18 cellular contexts compared by ENCODE assay signal in genomic region chr15:100095896-100096600, GRCh38.
A peak's percentile ranks its signal among the peaks of the same experiment; 100 is the strongest.
DNase-seq lines count a peak whose midpoint lies in the region; ATAC-seq and TF ChIP-seq lines count a peak whose summit lies in the region.
"Had no signal": no experiment of that assay in that cellular context is flagged by ENCODE, and none has a peak within 500 bp of the region (broad histone marks: within the 10 kb centered on the region; RNA-seq: fewer than 3 reads in every experiment).

No MANE protein-coding gene starts in this region.

- H3K9ac ChIP-seq in IMR-90 (ENCODE audit: low read depth, low read length), result no peak overlapping the region
- H3K9ac ChIP-seq: KMS-11 had no signal

- H3K4me1 ChIP-seq in IMR-90 (ENCODE audit: control insufficient read depth, insufficient read depth, low read length) (peaks cover 12% of the 10 kb centered on the region), foreskin keratinocyte (no peaks in the 10 kb centered on the region), spleen (no peaks in the 10 kb centered on the region)

- dilution Hi-C loops in IMR-90 (cut with HindIII; ENCODE audit: low sequenced_read_pairs, unreplicated experiment), result no loop called here

- H2BK5ac ChIP-seq in IMR-90 (ENCODE audit: low read depth, low read length, poor library complexity, severe bottlenecking), result no peak overlapping the region

- CTCF ChIA-PET in IMR-90 (lab: Yijun Ruan, JAX), result no interaction called here

- no peak overlapping the region for H3K4me2 ChIP-seq in IMR-90 (ENCODE audit: low read depth, low read length)
- H3K4me2 ChIP-seq: KMS-11 had no signal

- ATAC-seq in IMR-90 (ENCODE audit: low read depth) (no peak), foreskin keratinocyte (peak; percentile 73), HG03097 (IDR thresholded peaks at IDR 0.05; ENCODE audit: low FRiP score, unreplicated experiment) (no peak), HG02840 (IDR thresholded peaks at IDR 0.05; ENCODE audit: low FRiP score, unreplicated experiment) (no peak)
- ATAC-seq: SK-N-SH treated with all-trans-retinoic acid at 6 μM for 48 hours had no signal

- no peak overlapping the region for H4K5ac ChIP-seq in IMR-90 (ENCODE audit: low read depth, low read length)

- BruUV-seq in IMR-90 (replicated peaks; lab: Mats Ljungman, UMichigan), result no TSS peak

- peak overlapping the region; percentile 84; the same call in 1 of the 2 replicates for H2BK20ac ChIP-seq in IMR-90 (ENCODE audit: low read depth, low read length)

- in situ Hi-C loops in IMR-90 (cut with MboI; ENCODE audit: low sequenced_read_pairs) (no loop called here), KBM-7 (cut with MboI; ENCODE audit: low pct_unique_long_range_greater_than_20kb, low sequenced_read_pairs) (no loop called here)

- peaks cover 24% of the 10 kb centered on the region for H3K9me1 ChIP-seq in IMR-90 (ENCODE audit: insufficient read depth, low read length)

- H2BK120ac ChIP-seq in IMR-90 (ENCODE audit: low read depth, low read length), result no peak overlapping the region

- intact Hi-C loops in IMR-90 (cut with micrococcal nuclease) (no loop called here), spleen (cut with DNase I; ENCODE audit: low total_unique reads) (no loop called here)

- H3K79me1 ChIP-seq in IMR-90 (ENCODE audit: low read depth in 1 of 2, low read length in 2 of 2), result no peaks in the 10 kb centered on the region

- no peak for TF ChIP-seq RAD21 in IMR-90 (IDR thresholded peaks at IDR 0.05; ENCODE audit: low read length)

- H3K36me3 ChIP-seq in IMR-90 (ENCODE audit: control insufficient read depth, insufficient read depth, low read length) (no peaks in the 10 kb centered on the region), spleen (no peaks in the 10 kb centered on the region)

- H2BK15ac ChIP-seq in IMR-90 (ENCODE audit: low read depth, low read length), result 0 out of 3 replicates have a peak overlapping the region, but pooled peaks have one; percentile 38

- no peak overlapping the region for H3K4me3 ChIP-seq in IMR-90 (ENCODE audit: insufficient read depth, low read depth, low read length)
- H3K4me3 ChIP-seq in spleen, result no peak overlapping the region

- H3K18ac ChIP-seq in IMR-90 (ENCODE audit: low read depth, low read length), result no peak overlapping the region

- H3K9me3 ChIP-seq in IMR-90 (ENCODE audit: control insufficient read depth, insufficient read depth, low read length), result peaks cover 3% of the 10 kb centered on the region; the same call in 1 of the 2 replicates
- no peaks in the 10 kb centered on the region for H3K9me3 ChIP-seq in spleen

- no peak overlapping the region for H3K4ac ChIP-seq in IMR-90 (ENCODE audit: low read depth, low read length)

- H3K23ac ChIP-seq in IMR-90 (ENCODE audit: low read depth, low read length), result no peak overlapping the region

- no peak overlapping the region for H2AK9ac ChIP-seq in IMR-90 (replicated peaks; ENCODE audit: low read depth, low read length, poor library complexity)

- H3K27me3 ChIP-seq in IMR-90 (ENCODE audit: control insufficient read depth, insufficient read depth, low read length) (no peaks in the 10 kb centered on the region), foreskin keratinocyte (no peaks in the 10 kb centered on the region), spleen (replicated peaks in 1 of 7) (no peaks in the 10 kb centered on the region)

- no peaks in the 10 kb centered on the region for H4K20me1 ChIP-seq in IMR-90 (ENCODE audit: insufficient read depth, low read length)

- POLR2A ChIA-PET in IMR-90 (lab: Charles Lee; ENCODE audit: unreplicated experiment), result no interaction called here

- H4K91ac ChIP-seq in IMR-90 (ENCODE audit: insufficient read depth, low read depth, low read length), result peak overlapping the region; percentile 1; the same call in 1 of the 2 replicates

- DNase-seq in IMR-90, result no peak
- DNase-seq in astrocyte of the hippocampus (ENCODE audit: low read depth, low spot score), result peak; percentile 41
- peak; percentile 23 to 56 for DNase-seq in foreskin keratinocyte
- peak; percentile 52 for DNase-seq in spleen
- no peak for DNase-seq in HuH-7.5 (ENCODE audit: low spot score)
- DNase-seq in KBM-7, result no peak
- DNase-seq: AML-193, DMS79, NCI-H1092, NCI-H1436 treated with DMSO at 0.1 percent for 48 hours, NCI-H2029 treated with DMSO at 0.1 percent for 48 hours, OCI-M1, SIG-M5, T-helper 1 cell had no signal

- no peak overlapping the region for H2AFZ ChIP-seq in IMR-90 (replicated peaks; ENCODE audit: low read length, poor library complexity)

- H3K14ac ChIP-seq in IMR-90 (replicated peaks; ENCODE audit: low read depth, low read length), result no peak overlapping the region

- H3K56ac ChIP-seq in IMR-90 (ENCODE audit: extremely low read depth, insufficient read depth, low read length), result no peak overlapping the region

- H4K8ac ChIP-seq in IMR-90 (ENCODE audit: low read depth in 2 of 2, low read length in 2 of 2), result no peak overlapping the region

- WGBS in IMR-90 (ENCODE audit: extremely low coverage in 2 of 2, insufficient read length in 1 of 2), 2 experiments, result 83% methylated on average over 3 of the region's 16 CpGs; no CpG with 5 or more reads in 1 of the 2 experiments
- 84 to 93% (median 89%) methylated on average over 16 of the region's 16 CpGs for WGBS in spleen, 5 donors

- H3K27ac ChIP-seq in IMR-90 (ENCODE audit: insufficient read depth, low read length), result no peak overlapping the region
- no peak overlapping the region for H3K27ac ChIP-seq in foreskin keratinocyte
- no peak overlapping the region for H3K27ac ChIP-seq in spleen
- H3K27ac ChIP-seq: KMS-11 had no signal

- no peak for TF ChIP-seq POLR2A in IMR-90 (IDR thresholded peaks at IDR 0.05; ENCODE audit: low read depth, low read length)
- no peak for TF ChIP-seq POLR2A in spleen (IDR thresholded peaks at IDR 0.05)

- TF ChIP-seq CTCF in IMR-90 (conservative IDR thresholded peaks at IDR 0.05; ENCODE audit: low read depth, low read length), result no peak
- no peak for TF ChIP-seq CTCF in foreskin keratinocyte (conservative IDR thresholded peaks at IDR 0.05)
- no peak for TF ChIP-seq CTCF in spleen (IDR thresholded peaks at IDR 0.05 in 8 of 11, conservative IDR thresholded peaks at IDR 0.05 in 3 of 11)

- peak overlapping the region; percentile 2; the same call in 1 of the 2 replicates for H2AK5ac ChIP-seq in IMR-90 (ENCODE audit: low read depth, low read length)

TF ChIP-seq in IMR-90, 13 proteins besides CTCF, POLR2A, EP300 and RAD21:
- TF ChIP-seq, protein P1, sequence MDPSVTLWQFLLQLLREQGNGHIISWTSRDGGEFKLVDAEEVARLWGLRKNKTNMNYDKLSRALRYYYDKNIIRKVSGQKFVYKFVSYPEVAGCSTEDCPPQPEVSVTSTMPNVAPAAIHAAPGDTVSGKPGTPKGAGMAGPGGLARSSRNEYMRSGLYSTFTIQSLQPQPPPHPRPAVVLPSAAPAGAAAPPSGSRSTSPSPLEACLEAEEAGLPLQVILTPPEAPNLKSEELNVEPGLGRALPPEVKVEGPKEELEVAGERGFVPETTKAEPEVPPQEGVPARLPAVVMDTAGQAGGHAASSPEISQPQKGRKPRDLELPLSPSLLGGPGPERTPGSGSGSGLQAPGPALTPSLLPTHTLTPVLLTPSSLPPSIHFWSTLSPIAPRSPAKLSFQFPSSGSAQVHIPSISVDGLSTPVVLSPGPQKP (IDR thresholded peaks at IDR 0.05; ENCODE audit: borderline replicate concordance, low read depth, low read length), result no peak
- no peak for TF ChIP-seq BHLHE40 (IDR thresholded peaks at IDR 0.05; ENCODE audit: low read depth, low read length)
- TF ChIP-seq NFE2L2 (IDR thresholded peaks at IDR 0.05; ENCODE audit: low read depth, low read length), result no peak
- no peak for TF ChIP-seq RCOR1 (IDR thresholded peaks at IDR 0.05; ENCODE audit: insufficient replicate concordance, low read length)
- TF ChIP-seq FOS (IDR thresholded peaks at IDR 0.05; ENCODE audit: low read depth, low read length), result no peak
- no peak for TF ChIP-seq RFX5 (IDR thresholded peaks at IDR 0.05; ENCODE audit: low read depth, low read length)
- no peak for TF ChIP-seq MAZ (IDR thresholded peaks at IDR 0.05; ENCODE audit: borderline replicate concordance, low read depth, low read length)
- TF ChIP-seq MAFK (IDR thresholded peaks at IDR 0.05; ENCODE audit: low read depth, low read length), result no peak
- no peak for TF ChIP-seq MXI1 (IDR thresholded peaks at IDR 0.05; ENCODE audit: borderline replicate concordance, low read depth, low read length)
TF ChIP-seq in IMR-90: peak in this region for 0.

Comparison
In these comparisons a context has a peak if more than half of its experiments do, and no peak if none do; other contexts are left out.
1. DNase-seq: peak in astrocyte of the hippocampus (single experiment), foreskin keratinocyte (2 of 2) and spleen (single experiment); none in IMR-90 (single experiment), HuH-7.5 (single experiment) and KBM-7 (single experiment).